Comparison of ENCODE assay signal across 9 cellular contexts in genomic region chr10:67306588-67307205, GRCh38.
DNase-seq lines count a peak whose midpoint lies in the region; ATAC-seq and TF ChIP-seq lines count a peak whose summit lies in the region.
"Had no signal": no experiment of that assay in that cellular context is flagged by ENCODE, and none has a peak within 500 bp of the region (broad histone marks: within the 10 kb centered on the region; RNA-seq: fewer than 3 reads in every experiment).

No MANE protein-coding gene starts in this region.

- intact Hi-C loops in natural killer cell (cut with micrococcal nuclease): no loop called here

- H3K27ac ChIP-seq in fibroblast of lung (ENCODE audit: insufficient read depth, low read length) (no peak overlapping the region), tibial nerve (no peak overlapping the region)

- no peak for ATAC-seq in natural killer cell

- peaks cover 8 to 15% of the 10 kb centered on the region in 2 donors for H3K9me3 Mint-ChIP-seq in natural killer cell

- no peaks in the 10 kb centered on the region for H4K20me1 ChIP-seq in fibroblast of lung (ENCODE audit: control insufficient read depth, extremely low read depth, insufficient read depth, low read length)

- no peak overlapping the region for H3K9ac ChIP-seq in fibroblast of lung (ENCODE audit: insufficient read depth, low read length)

- no peak overlapping the region for H3K4me3 Mint-ChIP-seq in natural killer cell

- TF ChIP-seq POLR2A in tibial nerve (IDR thresholded peaks at IDR 0.05): no peak

- H3K4me1 Mint-ChIP-seq in natural killer cell: no peaks in the 10 kb centered on the region

- no peak overlapping the region for H3K27ac Mint-ChIP-seq in natural killer cell

- H3K4me1 ChIP-seq in fibroblast of lung (ENCODE audit: control insufficient read depth, extremely low read depth, insufficient read depth, low read length) (no peaks in the 10 kb centered on the region), tibial nerve (no peaks in the 10 kb centered on the region)

- TF ChIP-seq CTCF in fibroblast of lung (conservative IDR thresholded peaks at IDR 0.05 in 1 of 2, IDR thresholded peaks at IDR 0.05 in 1 of 2; ENCODE audit: low read depth in 1 of 2, low read length in 2 of 2): peak; percentile 3 to 57
- TF ChIP-seq CTCF in tibial nerve (IDR thresholded peaks at IDR 0.05): peak in 3 of 5 experiments; percentile 14 to 41 (median 19)
- no peak for TF ChIP-seq CTCF in natural killer cell (IDR thresholded peaks at IDR 0.05)

- no peaks in the 10 kb centered on the region for H3K27me3 ChIP-seq in fibroblast of lung (ENCODE audit: control insufficient read depth, insufficient read depth, low read length)
- no peaks in the 10 kb centered on the region for H3K27me3 ChIP-seq in tibial nerve

- no peak overlapping the region for H3K4me2 ChIP-seq in fibroblast of lung (ENCODE audit: extremely low read depth, insufficient read depth, low read length)

- H2AFZ ChIP-seq in fibroblast of lung (ENCODE audit: low read length): no peak overlapping the region

- H3K4me3 ChIP-seq in fibroblast of lung (replicated peaks in 1 of 4; ENCODE audit: control extremely low read depth in 1 of 4, insufficient read depth in 1 of 4, low read depth in 3 of 4, low read length in 4 of 4) (no peak overlapping the region), tibial nerve (no peak overlapping the region)
- H3K4me3 ChIP-seq: lung had no signal

- TF ChIP-seq EP300 in tibial nerve (IDR thresholded peaks at IDR 0.05): no peak

- peak; percentile 2 for DNase-seq in SIG-M5 treated with dmso at 0.1 percent for 504 hours (lab: John Stamatoyannopoulos, UW; ENCODE audit: unreplicated experiment)
- no peak for DNase-seq in SIG-M5 (lab: John Stamatoyannopoulos, UW)
- peak; percentile 60 for DNase-seq in NCI-H748 (lab: John Stamatoyannopoulos, UW; ENCODE audit: unreplicated experiment)
- peak; percentile 2 to 21 for DNase-seq in fibroblast of lung (ENCODE audit: low read depth in 2 of 2)
- DNase-seq in tibial nerve (ENCODE audit: low spot score in 2 of 2): no peak
- no peak for DNase-seq in NCI-H2107 treated with DMSO at 0.1 percent for 48 hours (lab: John Stamatoyannopoulos, UW; ENCODE audit: unreplicated experiment)
- no peak for DNase-seq in natural killer cell
- DNase-seq in stimulated activated CD4-positive, alpha-beta T cell treated with anti-CD3 and anti-CD28 coated beads, Interleukin-4, amount 100 ng/mL, for 1 hour: no peak

- no peaks in the 10 kb centered on the region for H3K27me3 Mint-ChIP-seq in natural killer cell (ENCODE audit: low read depth in 2 of 2)

- H3K79me2 ChIP-seq in fibroblast of lung (ENCODE audit: control insufficient read depth, insufficient read depth, low read length): no peaks in the 10 kb centered on the region

- 89% methylated on average over 2 of the region's 2 CpGs for WGBS in tibial nerve, 2 donors

- H3K36me3 ChIP-seq in fibroblast of lung (ENCODE audit: control insufficient read depth, insufficient read depth, low read length) (no peaks in the 10 kb centered on the region), tibial nerve (no peaks in the 10 kb centered on the region)

- no peaks in the 10 kb centered on the region for H3K36me3 Mint-ChIP-seq in natural killer cell

- H3K9me3 ChIP-seq in fibroblast of lung (ENCODE audit: control insufficient read depth, insufficient read depth, low read depth, low read length) (no peaks in the 10 kb centered on the region), tibial nerve (no peaks in the 10 kb centered on the region)

Comparison
In these comparisons a context has a peak if more than half of its experiments do, and no peak if none do; other contexts are left out.
1. DNase-seq: peak in SIG-M5 treated with dmso at 0.1 percent for 504 hours (single experiment), NCI-H748 (single experiment) and fibroblast of lung (2 of 2); none in SIG-M5 (single experiment), tibial nerve (0 of 2), NCI-H2107 treated with DMSO at 0.1 percent for 48 hours (single experiment), natural killer cell (single experiment) and stimulated activated CD4-positive, alpha-beta T cell treated with anti-CD3 and anti-CD28 coated beads, Interleukin-4, amount 100 ng/mL, for 1 hour (single experiment).